8 cellular contexts compared by ENCODE assay signal in genomic region chr12:121711925-121712461, GRCh38. TPM values are rescaled to one million over a fixed set of nuclear protein-coding genes. Genes with fewer than 3 reads are reported as not detected.
DNase-seq lines count a peak whose midpoint lies in the region; ATAC-seq and TF ChIP-seq lines count a peak whose summit lies in the region.

No MANE protein-coding gene starts in this region.

- H3K9me3 ChIP-seq in left ventricle myocardium inferior (replicated peaks) = no peaks in the 10 kb centered on the region
- H3K9me3 ChIP-seq in prostate gland = no peaks in the 10 kb centered on the region

- H3K9me3 Mint-ChIP-seq in activated naive CD8-positive, alpha-beta T cell treated with anti-CD3 and anti-CD28 coated beads for 36 hours = no peaks in the 10 kb centered on the region

- peak overlapping the region; percentile 60 for H3K27ac Mint-ChIP-seq in activated naive CD8-positive, alpha-beta T cell treated with anti-CD3 and anti-CD28 coated beads for 36 hours

- peak overlapping the region; percentile 97 for H3K27ac ChIP-seq in left ventricle myocardium inferior (replicated peaks)
- peak overlapping the region; percentile 81 to 82 for H3K27ac ChIP-seq in prostate gland

- no peaks in the 10 kb centered on the region for H3K36me3 ChIP-seq in left ventricle myocardium inferior
- no peaks in the 10 kb centered on the region for H3K36me3 ChIP-seq in prostate gland

- H3K4me1 Mint-ChIP-seq in activated naive CD8-positive, alpha-beta T cell treated with anti-CD3 and anti-CD28 coated beads for 36 hours = peaks cover 24% of the 10 kb centered on the region

- peak overlapping the region; percentile 93 for H3K4me3 Mint-ChIP-seq in activated naive CD8-positive, alpha-beta T cell treated with anti-CD3 and anti-CD28 coated beads for 36 hours

- TF ChIP-seq POLR2A in prostate gland (IDR thresholded peaks at IDR 0.05) = no peak

- ATAC-seq in HG02798 (IDR thresholded peaks at IDR 0.05; ENCODE audit: poor library complexity, unreplicated experiment) = peak; percentile 25

- DNase-seq in activated T-cell treated with anti-CD3 and anti-CD28 coated beads for 4 hours (peak; percentile 5), NCI-H2171 (lab: John Stamatoyannopoulos, UW) (peak; percentile 8), left ventricle myocardium inferior (peak; percentile 41), prostate gland (ENCODE audit: low spot score) (peak; percentile 13), H4 (ENCODE audit: low spot score) (no peak)
- DNase-seq in activated T-cell treated with anti-CD3 and anti-CD28 coated beads, Interleukin-2, amount 50 U/mL, for 1 hour = no peak
- no peak for DNase-seq in activated naive CD8-positive, alpha-beta T cell treated with anti-CD3 and anti-CD28 coated beads for 36 hours

- under 1% methylated on average over 20 of the region's 20 CpGs for WGBS in prostate gland

- H3K36me3 Mint-ChIP-seq in activated naive CD8-positive, alpha-beta T cell treated with anti-CD3 and anti-CD28 coated beads for 36 hours = peaks cover 5% of the 10 kb centered on the region

- H3K27me3 ChIP-seq in left ventricle myocardium inferior (ENCODE audit: low read depth) = no peaks in the 10 kb centered on the region
- H3K27me3 ChIP-seq in prostate gland (replicated peaks; ENCODE audit: insufficient read depth) = no peaks in the 10 kb centered on the region

- H3K4me1 ChIP-seq in left ventricle myocardium inferior (peaks cover 35% of the 10 kb centered on the region), prostate gland (replicated peaks) (peaks cover 4% of the 10 kb centered on the region)

- intact Hi-C loops in left ventricle myocardium inferior (cut with micrococcal nuclease) = no loop called here
- intact Hi-C loops in prostate gland (cut with DNase I) = no loop called here

- TF ChIP-seq CTCF in left ventricle myocardium inferior (IDR thresholded peaks at IDR 0.05; ENCODE audit: borderline replicate concordance) (no peak), prostate gland (IDR thresholded peaks at IDR 0.05) (no peak)

- no peaks in the 10 kb centered on the region for H3K27me3 Mint-ChIP-seq in activated naive CD8-positive, alpha-beta T cell treated with anti-CD3 and anti-CD28 coated beads for 36 hours

- H3K4me3 ChIP-seq in left ventricle myocardium inferior = peak overlapping the region; percentile 100
- peak overlapping the region; percentile 80 to 97 for H3K4me3 ChIP-seq in prostate gland

RNA-seq across cellular contexts. Expression of gene TMEM120B, which starts 0.6 kb away (rescaled TPM):
- 10 to 100 TPM; 14.5 to 15.2 TPM for total RNA-seq in activated naive CD8-positive, alpha-beta T cell treated with anti-CD3 and anti-CD28 coated beads for 36 hours
- total RNA-seq in left ventricle myocardium inferior (9.2 TPM), prostate gland (10 to 100 TPM in 1 of 2 donors, 1 to 10 TPM in 1; 9.5 to 12.2 TPM)
- total RNA-seq in H4 (2014; rRNA removed; shearing (Covaris generic)) = 5.0 and 8.9 TPM in 2 replicates

RNA-seq across cellular contexts. Expression of gene MORN3, which starts 42.5 kb away (rescaled TPM):
- 1 to 10 TPM; 1.8 to 1.9 TPM for total RNA-seq in activated naive CD8-positive, alpha-beta T cell treated with anti-CD3 and anti-CD28 coated beads for 36 hours
- total RNA-seq in left ventricle myocardium inferior = not detected
- total RNA-seq in prostate gland = 1 to 10 TPM in 1 of 2 donors, not detected in 1; 1.5 TPM
- 0.23 TPM in 1 of 2 replicates, not detected in the other for total RNA-seq in H4 (2014; rRNA removed; shearing (Covaris generic))

Comparison
In these comparisons a context has a peak if more than half of its experiments do, and no peak if none do; other contexts are left out.
1. DNase-seq: peak in activated T-cell treated with anti-CD3 and anti-CD28 coated beads for 4 hours (single experiment), NCI-H2171 (single experiment), left ventricle myocardium inferior (single experiment) and prostate gland (single experiment); none in activated T-cell treated with anti-CD3 and anti-CD28 coated beads, Interleukin-2, amount 50 U/mL, for 1 hour (single experiment), activated naive CD8-positive, alpha-beta T cell treated with anti-CD3 and anti-CD28 coated beads for 36 hours (single experiment) and H4 (single experiment).